25 cellular contexts compared by ENCODE assay signal in genomic region chr15:55240125-55240760, GRCh38. TPM values are rescaled to one million over a fixed set of nuclear protein-coding genes. Genes with fewer than 3 reads are reported as not detected.
DNase-seq lines count a peak whose midpoint lies in the region; ATAC-seq and TF ChIP-seq lines count a peak whose summit lies in the region.
"Had no signal": no experiment of that assay in that cellular context is flagged by ENCODE, and none has a peak within 500 bp of the region (broad histone marks: within the 10 kb centered on the region; RNA-seq: fewer than 3 reads in every experiment).

No MANE protein-coding gene starts in this region.

- H3K9me3 ChIP-seq in CD8-positive, alpha-beta memory T cell (ENCODE audit: low read length) = no peaks in the 10 kb centered on the region
- no peaks in the 10 kb centered on the region for H3K9me3 ChIP-seq in vagina
- H3K9me3 ChIP-seq: left ventricle myocardium inferior, upper lobe of right lung had no signal

- no peaks in the 10 kb centered on the region for H3K27me3 Mint-ChIP-seq in T-helper 1 cell treated with Interleukin-12 subunit alpha and Interleukin-12 subunit beta and Interleukin-4 antibody, amounts not matched to agents 30 μg/mL and 1 μg/mL, for 36 hours (ENCODE audit: low read depth)
- H3K27me3 Mint-ChIP-seq in CD8-positive, alpha-beta memory T cell = no peaks in the 10 kb centered on the region
- no peaks in the 10 kb centered on the region for H3K27me3 Mint-ChIP-seq in activated naive CD8-positive, alpha-beta T cell treated with anti-CD3 and anti-CD28 coated beads, Interleukin-2, amount 10 ng/mL, durations not matched to agents 7 days and 5 days
- H3K27me3 Mint-ChIP-seq in naive thymus-derived CD8-positive, alpha-beta T cell = no peaks in the 10 kb centered on the region
- no peaks in the 10 kb centered on the region for H3K27me3 Mint-ChIP-seq in MCF 10A (ENCODE audit: insufficient read depth, unreplicated experiment)
- H3K27me3 Mint-ChIP-seq: activated B cell treated with CpG ODN at 0.5 μM for 24 hours had no signal

- no peak overlapping the region for H3K27ac ChIP-seq in CD8-positive, alpha-beta memory T cell (ENCODE audit: low read depth, low read length)
- H3K27ac ChIP-seq in vagina = no peak overlapping the region
- H3K27ac ChIP-seq: 22Rv1, left ventricle myocardium inferior, SK-N-MC had no signal

- H3K36me3 ChIP-seq in CD8-positive, alpha-beta memory T cell (ENCODE audit: insufficient read depth, low read length) = no peaks in the 10 kb centered on the region
- H3K36me3 ChIP-seq in vagina = no peaks in the 10 kb centered on the region
- H3K36me3 ChIP-seq: left ventricle myocardium inferior, upper lobe of right lung had no signal

- H3K36me3 Mint-ChIP-seq in T-helper 1 cell treated with Interleukin-12 subunit alpha and Interleukin-12 subunit beta and Interleukin-4 antibody, amounts not matched to agents 30 μg/mL and 1 μg/mL, for 36 hours (ENCODE audit: low read depth) = peaks cover 10% of the 10 kb centered on the region
- H3K36me3 Mint-ChIP-seq in CD8-positive, alpha-beta memory T cell = peaks cover 8 to 35% (median 10%) of the 10 kb centered on the region in 3 donors
- H3K36me3 Mint-ChIP-seq in activated naive CD8-positive, alpha-beta T cell treated with anti-CD3 and anti-CD28 coated beads, Interleukin-2, amount 10 ng/mL, durations not matched to agents 7 days and 5 days = peaks cover 40% of the 10 kb centered on the region
- H3K36me3 Mint-ChIP-seq in naive thymus-derived CD8-positive, alpha-beta T cell = peaks cover 0 to 11% (median 7%) of the 10 kb centered on the region in 3 donors
- no peaks in the 10 kb centered on the region for H3K36me3 Mint-ChIP-seq in MCF 10A (ENCODE audit: insufficient read depth, unreplicated experiment)

- POLR2A ChIA-PET in CD8-positive, alpha-beta memory T cell (lab: Charles Lee) = interaction anchor here (1.0 kb wide), 1 partner anchor 27 kb away, joined by 3 read pairs; no protein-coding TSS in a partner anchor
- POLR2A ChIA-PET in activated naive CD8-positive, alpha-beta T cell treated with anti-CD3 and anti-CD28 coated beads, Interleukin-2, amount 10 ng/mL, durations not matched to agents 7 days and 5 days (lab: Charles Lee) = interaction anchor here (1.8 kb wide), 1 partner anchor 27 kb away, joined by 4 read pairs; no protein-coding TSS in a partner anchor
- POLR2A ChIA-PET in naive thymus-derived CD8-positive, alpha-beta T cell (lab: Charles Lee) = interaction anchor here (0.5 to 0.6 kb wide), 3 partner anchors 13 to 40 kb away, joined by 3 read pairs; no protein-coding TSS in a partner anchor
- POLR2A ChIA-PET in MCF 10A (lab: Yijun Ruan, JAX) = no interaction called here

- no peak overlapping the region for H3K4me3 Mint-ChIP-seq in T-helper 1 cell treated with Interleukin-12 subunit alpha and Interleukin-12 subunit beta and Interleukin-4 antibody, amounts not matched to agents 30 μg/mL and 1 μg/mL, for 36 hours
- peak overlapping the region in 6 of 7 donors; percentile 5 to 71 (median 42) for H3K4me3 Mint-ChIP-seq in CD8-positive, alpha-beta memory T cell
- peak overlapping the region; percentile 18 for H3K4me3 Mint-ChIP-seq in activated naive CD8-positive, alpha-beta T cell treated with anti-CD3 and anti-CD28 coated beads, Interleukin-2, amount 10 ng/mL, durations not matched to agents 7 days and 5 days
- H3K4me3 Mint-ChIP-seq in naive thymus-derived CD8-positive, alpha-beta T cell = peak overlapping the region in 3 of 10 donors; percentile 42 to 63 (median 54)
- no peak overlapping the region for H3K4me3 Mint-ChIP-seq in MCF 10A (ENCODE audit: unreplicated experiment)
- H3K4me3 Mint-ChIP-seq: activated B cell treated with CpG ODN at 0.5 μM for 24 hours, neural crest cell had no signal

- H3K4me3 ChIP-seq in CD8-positive, alpha-beta memory T cell (ENCODE audit: low read length) = no peak overlapping the region
- H3K4me3 ChIP-seq in vagina = no peak overlapping the region
- H3K4me3 ChIP-seq: left ventricle myocardium inferior, SK-N-MC, upper lobe of right lung had no signal

- peaks cover 51% of the 10 kb centered on the region for H3K4me1 Mint-ChIP-seq in T-helper 1 cell treated with Interleukin-12 subunit alpha and Interleukin-12 subunit beta and Interleukin-4 antibody, amounts not matched to agents 30 μg/mL and 1 μg/mL, for 36 hours (ENCODE audit: low read depth)
- H3K4me1 Mint-ChIP-seq in CD8-positive, alpha-beta memory T cell = peaks cover 61 to 93% (median 92%) of the 10 kb centered on the region in 3 donors
- peaks cover 42% of the 10 kb centered on the region for H3K4me1 Mint-ChIP-seq in activated naive CD8-positive, alpha-beta T cell treated with anti-CD3 and anti-CD28 coated beads, Interleukin-2, amount 10 ng/mL, durations not matched to agents 7 days and 5 days
- H3K4me1 Mint-ChIP-seq in naive thymus-derived CD8-positive, alpha-beta T cell = peaks cover 10 to 34% (median 32%) of the 10 kb centered on the region in 4 donors
- no peaks in the 10 kb centered on the region for H3K4me1 Mint-ChIP-seq in MCF 10A (ENCODE audit: insufficient read depth, unreplicated experiment)
- H3K4me1 Mint-ChIP-seq: neural crest cell had no signal

- intact Hi-C loops in MCF 10A (cut with micrococcal nuclease) (no loop called here), vagina (cut with DNase I) (no loop called here)

- TF ChIP-seq CTCF in MCF 10A (IDR thresholded peaks at IDR 0.05; ENCODE audit: unreplicated experiment) (no peak), vagina (IDR thresholded peaks at IDR 0.05) (no peak)

- no peak for DNase-seq in T-helper 1 cell
- DNase-seq in CD8-positive, alpha-beta memory T cell = no peak
- DNase-seq in activated naive CD8-positive, alpha-beta T cell treated with anti-CD3 and anti-CD28 coated beads, Interleukin-2, amount 10 ng/mL, durations not matched to agents 7 days and 5 days = no peak
- DNase-seq in naive thymus-derived CD8-positive, alpha-beta T cell = peak in 1 of 10 donors; percentile 16
- DNase-seq in NCI-H2196 treated with DMSO at 0.1 percent for 48 hours (lab: John Stamatoyannopoulos, UW; ENCODE audit: unreplicated experiment) = no peak
- no peak for DNase-seq in MCF 10A (ENCODE audit: unreplicated experiment)
- DNase-seq in vagina (ENCODE audit: extremely low spot score in 2 of 2) = no peak
- DNase-seq: activated B cell treated with CpG ODN at 0.5 μM for 24 hours; activated effector memory CD4-positive, alpha-beta T cell treated with Interleukin-2 at 50 U/mL for 16 hours; cortex of kidney; GDM1; hypothalamus; left ventricle myocardium inferior; NCI-H1048; NCI-H1930; NCI-H226; NCI-H774; posterior cingulate gyrus; T1000; upper lobe of right lung had no signal

- no peaks in the 10 kb centered on the region for H3K9me3 Mint-ChIP-seq in T-helper 1 cell treated with Interleukin-12 subunit alpha and Interleukin-12 subunit beta and Interleukin-4 antibody, amounts not matched to agents 30 μg/mL and 1 μg/mL, for 36 hours
- H3K9me3 Mint-ChIP-seq in CD8-positive, alpha-beta memory T cell = no peaks in the 10 kb centered on the region
- H3K9me3 Mint-ChIP-seq in activated naive CD8-positive, alpha-beta T cell treated with anti-CD3 and anti-CD28 coated beads, Interleukin-2, amount 10 ng/mL, durations not matched to agents 7 days and 5 days = no peaks in the 10 kb centered on the region
- no peaks in the 10 kb centered on the region for H3K9me3 Mint-ChIP-seq in naive thymus-derived CD8-positive, alpha-beta T cell
- H3K9me3 Mint-ChIP-seq in MCF 10A (ENCODE audit: unreplicated experiment) = no peaks in the 10 kb centered on the region
- H3K9me3 Mint-ChIP-seq: activated B cell treated with CpG ODN at 0.5 μM for 24 hours, neural crest cell had no signal

- H3K4me1 ChIP-seq in CD8-positive, alpha-beta memory T cell (ENCODE audit: insufficient read depth, low read length) = peaks cover 20% of the 10 kb centered on the region
- peaks cover 4% of the 10 kb centered on the region for H3K4me1 ChIP-seq in vagina
- H3K4me1 ChIP-seq: upper lobe of right lung had no signal

- ATAC-seq in activated naive CD8-positive, alpha-beta T cell treated with anti-CD3 and anti-CD28 coated beads, Interleukin-2, amount 10 ng/mL, durations not matched to agents 7 days and 5 days (ENCODE audit: low read depth) = peak; percentile 59
- peak in 1 of 2 donors; percentile 74 for ATAC-seq in naive thymus-derived CD8-positive, alpha-beta T cell
- ATAC-seq: sciatic nerve, upper lobe of right lung had no signal

- peak overlapping the region; percentile 72 for H3K27ac Mint-ChIP-seq in T-helper 1 cell treated with Interleukin-12 subunit alpha and Interleukin-12 subunit beta and Interleukin-4 antibody, amounts not matched to agents 30 μg/mL and 1 μg/mL, for 36 hours
- peak overlapping the region; percentile 4 to 90 (median 86) for H3K27ac Mint-ChIP-seq in CD8-positive, alpha-beta memory T cell
- H3K27ac Mint-ChIP-seq in activated naive CD8-positive, alpha-beta T cell treated with anti-CD3 and anti-CD28 coated beads, Interleukin-2, amount 10 ng/mL, durations not matched to agents 7 days and 5 days = peak overlapping the region; percentile 2
- H3K27ac Mint-ChIP-seq in naive thymus-derived CD8-positive, alpha-beta T cell = peak overlapping the region in 6 of 10 donors; percentile 0 to 88 (median 65)
- no peak overlapping the region for H3K27ac Mint-ChIP-seq in MCF 10A (ENCODE audit: low read depth, unreplicated experiment)
- H3K27ac Mint-ChIP-seq: activated B cell treated with CpG ODN at 0.5 μM for 24 hours had no signal

- no peaks in the 10 kb centered on the region for H3K27me3 ChIP-seq in CD8-positive, alpha-beta memory T cell (ENCODE audit: insufficient read depth, low read length, poor library complexity, severe bottlenecking)
- H3K27me3 ChIP-seq in vagina = no peaks in the 10 kb centered on the region
- H3K27me3 ChIP-seq: upper lobe of right lung had no signal

- TF ChIP-seq POLR2A in vagina (IDR thresholded peaks at IDR 0.05) = no peak

- CTCF ChIA-PET in CD8-positive, alpha-beta memory T cell (lab: Charles Lee) = interaction anchor here (0.6 to 1.2 kb wide), 2 partner anchors 18 to 78 kb away, joined by 3 to 4 read pairs; partner anchors contain the start of genes PIGB and PIGBOS1
- CTCF ChIA-PET in MCF 10A (lab: Yijun Ruan, JAX) = interaction anchor here (0.6 to 0.7 kb wide), 2 partner anchors 39 to 60 kb away, joined by 3 to 4 read pairs; no protein-coding TSS in a partner anchor

- BruUV-seq in MCF 10A (replicated peaks; lab: Mats Ljungman, UMichigan) = no TSS peak

RNA-seq across cellular contexts. Expression of gene RSL24D1, which starts 43.5 kb away (rescaled TPM):
- 100 to 1,000 TPM; 145 to 154 TPM for total RNA-seq in CD8-positive, alpha-beta memory T cell
- polyA plus RNA-seq in CD8-positive, alpha-beta memory T cell = 84.9 TPM
- total RNA-seq in activated naive CD8-positive, alpha-beta T cell treated with anti-CD3 and anti-CD28 coated beads, Interleukin-2, amount 10 ng/mL, durations not matched to agents 7 days and 5 days = 10 to 100 TPM; 90.8 to 96.0 TPM
- 100 to 1,000 TPM; 139 to 147 TPM for total RNA-seq in naive thymus-derived CD8-positive, alpha-beta T cell
- polyA plus RNA-seq in naive thymus-derived CD8-positive, alpha-beta T cell = 100 to 1,000 TPM in 1 of 3 donors, 10 to 100 TPM in 2; 78.8 to 116 (median 93.2) TPM
- total RNA-seq in MCF 10A (2022) = 162 and 167 TPM in 2 replicates
- total RNA-seq in vagina = 51.1 TPM

RNA-seq across cellular contexts. Expression of gene RAB27A, which starts 49.4 kb away (rescaled TPM):
- 100 to 1,000 TPM; 187 to 195 TPM for total RNA-seq in CD8-positive, alpha-beta memory T cell
- polyA plus RNA-seq in CD8-positive, alpha-beta memory T cell = 132 TPM
- total RNA-seq in activated naive CD8-positive, alpha-beta T cell treated with anti-CD3 and anti-CD28 coated beads, Interleukin-2, amount 10 ng/mL, durations not matched to agents 7 days and 5 days = 10 to 100 TPM; 80.1 to 87.3 TPM
- 10 to 100 TPM; 26.2 to 28.0 TPM for total RNA-seq in naive thymus-derived CD8-positive, alpha-beta T cell
- polyA plus RNA-seq in naive thymus-derived CD8-positive, alpha-beta T cell = 10 to 100 TPM; 35.0 to 88.0 (median 39.3) TPM
- 36.0 and 43.6 TPM in 2 replicates for total RNA-seq in MCF 10A (2022)
- 29.5 TPM for total RNA-seq in vagina

Comparison
In these comparisons a context has a peak if more than half of its experiments do, and no peak if none do; other contexts are left out.
1. H3K4me3 Mint-ChIP-seq: peak in CD8-positive, alpha-beta memory T cell (6 of 7) and activated naive CD8-positive, alpha-beta T cell treated with anti-CD3 and anti-CD28 coated beads, Interleukin-2, amount 10 ng/mL, durations not matched to agents 7 days and 5 days (single experiment); none in T-helper 1 cell treated with Interleukin-12 subunit alpha and Interleukin-12 subunit beta and Interleukin-4 antibody, amounts not matched to agents 30 μg/mL and 1 μg/mL, for 36 hours (single experiment) and MCF 10A (single experiment).